In the genomic region with DNA sequence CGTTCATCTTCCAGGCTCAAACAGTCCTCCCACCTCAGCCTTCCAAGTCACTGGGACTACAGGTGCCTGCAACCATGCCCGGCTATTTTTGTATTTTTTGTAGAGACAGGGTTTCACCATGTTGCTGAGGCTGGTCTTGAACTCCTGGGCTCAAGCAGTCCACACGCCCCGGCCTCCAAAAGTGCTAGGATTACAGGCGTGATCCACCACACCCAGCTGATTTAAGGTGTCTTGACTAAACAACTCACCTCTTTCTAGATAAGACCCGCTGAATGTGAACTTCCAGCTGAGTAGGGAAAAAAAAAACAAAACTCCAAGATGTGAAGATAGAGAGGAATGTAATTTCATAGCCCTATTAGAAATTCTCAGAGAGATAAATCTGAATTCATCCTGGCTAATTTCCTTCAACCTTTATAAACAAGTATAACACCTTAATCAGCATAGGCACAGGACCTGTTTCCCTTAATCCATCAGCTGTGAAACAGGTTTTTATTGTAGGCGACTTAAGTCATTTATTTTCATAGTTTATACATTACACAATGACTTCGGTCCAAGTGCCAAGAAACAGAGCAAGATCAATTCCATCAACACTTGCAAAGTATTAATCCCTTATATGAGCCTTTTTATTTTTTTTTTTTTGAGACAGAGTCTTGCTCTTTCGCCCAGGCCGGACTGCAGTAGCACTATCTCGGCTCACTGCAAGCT, we compare ENCODE assay signal across 16 cellular contexts. TPM values are rescaled to one million over a fixed set of nuclear protein-coding genes. Genes with fewer than 3 reads are reported as not detected.
"Had no signal": no experiment of that assay in that cellular context is flagged by ENCODE, and none has a peak within 500 bp of the region (broad histone marks: within the 10 kb centered on the region; RNA-seq: fewer than 3 reads in every experiment).

No MANE protein-coding gene starts in this region.

- H3K4me1 ChIP-seq: lower lobe of right lung, right lobe of liver had no signal

- H3K36me3 ChIP-seq: lower lobe of right lung, neutrophil, right lobe of liver, spleen had no signal

- DNase-seq: activated CD4-positive, alpha-beta memory T cell treated with anti-CD3 and anti-CD28 coated beads, Interleukin-2, amount 10 ng/mL, durations not matched to agents 7 days and 5 days; activated gamma-delta T cell treated with Interleukin-2 at 50 U/mL for 16 hours; activated naive CD8-positive, alpha-beta T cell treated with anti-CD3 and anti-CD28 coated beads for 36 hours; activated T-cell treated with anti-CD3 and anti-CD28 coated beads, Interleukin-2, amount 50 U/mL, for 72 hours; kidney glomerular epithelial cell; lower lobe of right lung; naive thymus-derived CD8-positive, alpha-beta T cell; right lobe of liver; spleen; stimulated activated CD4-positive, alpha-beta T cell treated with anti-CD3 and anti-CD28 coated beads, Interleukin-2, amount 100 ng/mL, for 24 hours; stimulated activated naive CD4-positive, alpha-beta T cell treated with Interleukin-2 at 50 U/mL for 16 hours had no signal

- H3K4me3 ChIP-seq: hepatocyte, lower lobe of right lung, right lobe of liver, spleen had no signal

- H3K4me2 ChIP-seq: hepatocyte had no signal

- H3K27ac ChIP-seq: hepatocyte, lower lobe of right lung, neutrophil, right lobe of liver, spleen had no signal

- ATAC-seq: activated T-cell treated with anti-CD3 and anti-CD28 coated beads, Interleukin-2, amount 50 U/mL, for 72 hours; lower lobe of right lung; naive thymus-derived CD8-positive, alpha-beta T cell; right lobe of liver had no signal

- H3K27me3 ChIP-seq: hepatocyte, neutrophil, right lobe of liver, spleen had no signal

- H3K9me3 ChIP-seq: lower lobe of right lung, neutrophil, right lobe of liver, spleen had no signal

- H2AFZ ChIP-seq: hepatocyte had no signal

- H3K79me2 ChIP-seq: hepatocyte had no signal

RNA-seq across cellular contexts. Expression of gene HCAR2, which starts 51.5 kb away (rescaled TPM):
- total RNA-seq: activated CD4-positive, alpha-beta memory T cell treated with anti-CD3 and anti-CD28 coated beads, Interleukin-2, amount 10 ng/mL, durations not matched to agents 7 days and 5 days; activated naive CD8-positive, alpha-beta T cell treated with anti-CD3 and anti-CD28 coated beads for 36 hours; activated T-cell treated with anti-CD3 and anti-CD28 coated beads, Interleukin-2, amount 50 U/mL, for 72 hours; chondrocyte; naive thymus-derived CD8-positive, alpha-beta T cell; T-helper 2 cell treated with Interferon-gamma antibody and Interleukin-4, amounts not matched to agents 100 ng/mL and 5 ng/mL, for 36 hours; temporal lobe had no signal
- polyA plus RNA-seq: naive thymus-derived CD8-positive, alpha-beta T cell had no signal
